Comparison of ENCODE assay signal across 25 cellular contexts in the genomic region with DNA sequence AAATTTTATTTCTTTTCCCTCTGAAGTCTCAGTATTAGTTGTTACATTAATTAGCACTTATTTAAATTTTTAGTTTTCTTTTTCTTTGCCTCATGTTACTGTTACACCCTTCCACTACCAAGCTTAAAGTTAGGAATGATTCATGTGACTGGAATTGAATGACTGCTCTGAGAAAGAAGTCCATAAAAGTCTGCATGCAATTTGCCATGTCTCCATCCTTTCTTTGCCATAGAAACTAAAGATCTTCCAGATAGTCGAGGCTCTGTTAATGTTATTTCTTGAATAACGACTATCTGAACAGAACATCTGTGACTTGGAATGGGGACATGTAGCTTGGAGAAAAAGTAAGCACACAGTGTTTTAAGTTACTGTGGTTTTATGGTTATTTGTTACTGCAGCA.
DNase-seq lines count a peak whose midpoint lies in the region; ATAC-seq, FAIRE-seq and TF ChIP-seq lines count a peak whose summit lies in the region.
"Had no signal": no experiment of that assay in that cellular context is flagged by ENCODE, and none has a peak within 500 bp of the region (broad histone marks: within the 10 kb centered on the region; RNA-seq: fewer than 3 reads in every experiment).

No MANE protein-coding gene starts in this region.

- H3K27me3 Mint-ChIP-seq in astrocyte (ENCODE audit: low read depth, unreplicated experiment) = no peaks in the 10 kb centered on the region
- H3K27me3 Mint-ChIP-seq: B cell; CD4-positive, CD25-positive, alpha-beta regulatory T cell had no signal

- H3K4me3 ChIP-seq in astrocyte (ENCODE audit: insufficient read depth, low read depth, low read length) = no peak overlapping the region
- H3K4me3 ChIP-seq: BLaER1, HAP-1 had no signal

- H3K4me2 ChIP-seq in astrocyte (ENCODE audit: low read length) = no peak overlapping the region
- H3K4me2 ChIP-seq: BLaER1 had no signal

- H3K9me3 Mint-ChIP-seq in astrocyte (ENCODE audit: unreplicated experiment) = no peaks in the 10 kb centered on the region
- H3K9me3 Mint-ChIP-seq: HFFc6 had no signal

- no peak overlapping the region for H3K9ac ChIP-seq in astrocyte (ENCODE audit: low read length)
- H3K9ac ChIP-seq: BLaER1 had no signal

- no peaks in the 10 kb centered on the region for H4K20me1 ChIP-seq in astrocyte (ENCODE audit: insufficient read depth, low read length)
- H4K20me1 ChIP-seq: BLaER1 had no signal

- ATAC-seq in foreskin keratinocyte = no peak
- ATAC-seq in GM18519 (IDR thresholded peaks at IDR 0.05; ENCODE audit: low FRiP score, unreplicated experiment) = no peak
- ATAC-seq: CD8-positive, alpha-beta T cell had no signal

- no peak overlapping the region for H2AFZ ChIP-seq in astrocyte (ENCODE audit: low read depth, low read length)

- H3K27me3 ChIP-seq in astrocyte (ENCODE audit: insufficient read depth, low read length) = no peaks in the 10 kb centered on the region
- no peaks in the 10 kb centered on the region for H3K27me3 ChIP-seq in foreskin keratinocyte
- H3K27me3 ChIP-seq: BLaER1 had no signal

- no peaks in the 10 kb centered on the region for H3K36me3 ChIP-seq in astrocyte (ENCODE audit: insufficient read depth, low read length)
- H3K36me3 ChIP-seq: BLaER1, HAP-1 had no signal

- H3K79me2 ChIP-seq in astrocyte (ENCODE audit: insufficient read depth, low read length) = no peaks in the 10 kb centered on the region

- no peak overlapping the region for H3K27ac ChIP-seq in astrocyte (ENCODE audit: low read depth, low read length)
- no peak overlapping the region for H3K27ac ChIP-seq in foreskin keratinocyte
- H3K27ac ChIP-seq: 22Rv1, BLaER1, C4-2B had no signal

- no peak for FAIRE-seq in astrocyte (lab: Jason Lieb, UNC)
- FAIRE-seq: A204.1, G401.6, GM12892, GM19239, H54 had no signal

- H3K4me1 ChIP-seq in astrocyte (ENCODE audit: insufficient read depth, low read length) (no peaks in the 10 kb centered on the region), foreskin keratinocyte (no peaks in the 10 kb centered on the region)
- H3K4me1 ChIP-seq: BLaER1, Caco-2 had no signal

- no peak overlapping the region for H3K4me3 Mint-ChIP-seq in astrocyte (ENCODE audit: unreplicated experiment)
- H3K4me3 Mint-ChIP-seq: B cell; CD4-positive, CD25-positive, alpha-beta regulatory T cell; CD8-positive, alpha-beta T cell; HFFc6 had no signal

- H3K27ac Mint-ChIP-seq in astrocyte (ENCODE audit: unreplicated experiment) = peak overlapping the region; percentile 90
- H3K27ac Mint-ChIP-seq: B cell; CD4-positive, CD25-positive, alpha-beta regulatory T cell; CD8-positive, alpha-beta T cell; HFFc6 had no signal

- H3K9me3 ChIP-seq in astrocyte (ENCODE audit: insufficient read depth, low read depth, low read length) = no peaks in the 10 kb centered on the region
- H3K9me3 ChIP-seq: BLaER1, Caco-2, HAP-1 had no signal

- TF ChIP-seq CTCF in astrocyte (IDR thresholded peaks at IDR 0.05; ENCODE audit: insufficient read depth, low read depth, low read length) (no peak), foreskin keratinocyte (conservative IDR thresholded peaks at IDR 0.05) (no peak)

- DNase-seq in EH (ENCODE audit: low read depth) = peak; percentile 7
- peak; percentile 1 for DNase-seq in NCI-H226
- DNase-seq in astrocyte (ENCODE audit: low read depth) = no peak
- peak; percentile 31 to 41 for DNase-seq in foreskin keratinocyte
- DNase-seq in cerebellar cortex (ENCODE audit: low spot score) = no peak
- no peak for DNase-seq in NCI-H146 (lab: John Stamatoyannopoulos, UW)
- DNase-seq in dermis blood vessel endothelial cell = no peak
- DNase-seq: Caco-2; CD4-positive, CD25-positive, alpha-beta regulatory T cell; CD8-positive, alpha-beta T cell; DMS53; DMS79 treated with DMSO at 0.1 percent for 48 hours; GOT3; HFFc6 had no signal

- H3K4me1 Mint-ChIP-seq in astrocyte (ENCODE audit: low read depth, unreplicated experiment) = peaks cover 7% of the 10 kb centered on the region
- H3K4me1 Mint-ChIP-seq: B cell; CD4-positive, CD25-positive, alpha-beta regulatory T cell had no signal

- H3K36me3 Mint-ChIP-seq in astrocyte (ENCODE audit: low read depth, unreplicated experiment) = no peaks in the 10 kb centered on the region
- H3K36me3 Mint-ChIP-seq: CD4-positive, CD25-positive, alpha-beta regulatory T cell; CD8-positive, alpha-beta T cell had no signal

Comparison
In these comparisons a context has a peak if more than half of its experiments do, and no peak if none do; other contexts are left out.
1. DNase-seq: peak in EH (single experiment), NCI-H226 (single experiment) and foreskin keratinocyte (2 of 2); none in astrocyte (single experiment), cerebellar cortex (single experiment), NCI-H146 (single experiment) and dermis blood vessel endothelial cell (single experiment).